1 cellular context compared by ENCODE assay signal in the genomic region with DNA sequence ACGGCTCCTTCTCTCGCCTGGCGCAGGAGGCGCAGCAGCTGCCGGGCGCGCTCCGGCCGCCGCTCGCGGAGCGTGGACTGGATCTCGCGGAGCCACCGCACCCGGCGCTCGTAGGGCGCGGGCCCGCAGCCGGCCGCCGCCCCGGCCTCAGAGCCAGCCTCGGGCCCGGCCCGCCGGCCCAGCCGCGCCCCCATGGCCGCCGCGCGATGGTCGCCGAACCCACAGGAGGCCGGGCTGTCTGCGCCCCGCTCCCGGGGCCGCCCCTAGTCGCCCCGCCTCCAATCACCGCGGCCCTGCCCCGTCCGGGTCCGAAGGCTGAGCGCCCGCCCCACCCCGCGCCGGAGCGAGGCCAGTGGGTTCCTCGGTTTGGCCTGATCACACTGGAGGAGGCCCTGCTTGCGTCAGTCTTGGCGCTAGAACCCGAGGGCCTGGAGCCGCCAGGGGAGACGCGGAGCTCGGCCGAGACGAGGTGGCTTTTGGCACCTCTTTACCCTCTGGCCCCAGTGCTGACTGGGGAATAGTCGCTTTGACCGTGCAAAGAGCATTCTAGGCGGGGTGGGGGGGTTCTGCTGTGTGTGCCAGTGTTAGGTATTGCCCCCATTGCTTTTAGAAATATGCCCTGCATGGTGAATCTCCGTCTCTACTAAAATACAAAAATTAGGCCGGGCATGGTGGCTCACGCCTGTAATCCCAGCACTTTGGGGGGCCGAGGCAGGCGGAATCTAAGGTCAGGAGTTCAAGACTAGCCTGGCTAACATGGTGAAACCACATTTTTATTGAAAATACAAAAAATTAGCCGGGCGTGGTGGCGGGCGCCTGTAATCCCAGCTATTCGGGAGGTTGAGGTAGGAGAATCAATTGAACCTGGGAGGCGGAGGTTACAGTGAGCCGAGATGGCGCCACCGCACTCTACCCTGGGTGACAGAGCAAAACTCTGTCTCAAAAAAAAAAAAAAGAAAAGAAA.
TF ChIP-seq lines count a peak whose summit lies in the region.

A gene with protein sequence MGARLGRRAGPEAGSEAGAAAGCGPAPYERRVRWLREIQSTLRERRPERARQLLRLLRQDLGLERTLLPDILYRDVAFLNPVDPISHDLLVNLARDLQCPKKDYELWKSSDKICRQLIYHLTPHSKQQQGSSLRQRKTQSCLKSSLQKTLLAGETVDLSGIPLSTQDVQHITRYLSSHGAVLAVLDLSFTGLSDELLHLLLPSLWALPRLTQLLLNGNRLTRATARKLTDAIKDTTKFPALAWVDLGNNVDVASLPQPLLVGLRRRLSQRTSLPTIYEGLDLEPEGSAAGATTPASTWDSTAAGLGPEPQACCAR (minus strand): TSS at position 228 of the 964 bp plus-strand sequence. CDS start 34 bp downstream, at position 194.

TF ChIP-seq in H1, 55 proteins besides CTCF, POLR2A, EP300 and RAD21 (continued from another document):
- TF ChIP-seq, protein P1, sequence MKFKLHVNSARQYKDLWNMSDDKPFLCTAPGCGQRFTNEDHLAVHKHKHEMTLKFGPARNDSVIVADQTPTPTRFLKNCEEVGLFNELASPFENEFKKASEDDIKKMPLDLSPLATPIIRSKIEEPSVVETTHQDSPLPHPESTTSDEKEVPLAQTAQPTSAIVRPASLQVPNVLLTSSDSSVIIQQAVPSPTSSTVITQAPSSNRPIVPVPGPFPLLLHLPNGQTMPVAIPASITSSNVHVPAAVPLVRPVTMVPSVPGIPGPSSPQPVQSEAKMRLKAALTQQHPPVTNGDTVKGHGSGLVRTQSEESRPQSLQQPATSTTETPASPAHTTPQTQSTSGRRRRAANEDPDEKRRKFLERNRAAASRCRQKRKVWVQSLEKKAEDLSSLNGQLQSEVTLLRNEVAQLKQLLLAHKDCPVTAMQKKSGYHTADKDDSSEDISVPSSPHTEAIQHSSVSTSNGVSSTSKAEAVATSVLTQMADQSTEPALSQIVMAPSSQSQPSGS (IDR thresholded peaks at IDR 0.05; ENCODE audit: low read length) = no peak
- TF ChIP-seq YY1 (IDR thresholded peaks at IDR 0.05; ENCODE audit: low read depth, low read length) (peak; percentile 63; the same call in 1 of the 2 replicates), CHD1 (IDR thresholded peaks at IDR 0.05; ENCODE audit: low read depth, low read length) (no peak), CEBPB (IDR thresholded peaks at IDR 0.05; ENCODE audit: low read depth, low read length) (no peak), SIRT6 (IDR thresholded peaks at IDR 0.05; ENCODE audit: low read length) (no peak), TEAD4 (IDR thresholded peaks at IDR 0.05; ENCODE audit: low read depth, low read length) (no peak), GABPA (IDR thresholded peaks at IDR 0.05; ENCODE audit: borderline replicate concordance, insufficient read depth, low read length) (no peak), SIN3A (conservative IDR thresholded peaks at IDR 0.05 in 1 of 2, IDR thresholded peaks at IDR 0.05 in 1 of 2; ENCODE audit: low read depth in 1 of 2, low read length in 2 of 2) (no peak), BACH1 (IDR thresholded peaks at IDR 0.05; ENCODE audit: low read length) (no peak; the same call in 1 of the 2 replicates), CREB1 (IDR thresholded peaks at IDR 0.05) (peak; percentile 41; the same call in 1 of the 2 replicates), BRCA1 (IDR thresholded peaks at IDR 0.05; ENCODE audit: low read depth, low read length) (no peak), TAF7 (optimal IDR thresholded peaks at IDR 0.05; ENCODE audit: borderline replicate concordance, low read depth, low read length) (peak; percentile 50)
- TF ChIP-seq, protein P2, sequence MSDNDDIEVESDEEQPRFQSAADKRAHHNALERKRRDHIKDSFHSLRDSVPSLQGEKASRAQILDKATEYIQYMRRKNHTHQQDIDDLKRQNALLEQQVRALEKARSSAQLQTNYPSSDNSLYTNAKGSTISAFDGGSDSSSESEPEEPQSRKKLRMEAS (IDR thresholded peaks at IDR 0.05) = 0 out of 2 replicates have a peak, but pooled peaks have one; percentile 10
- TF ChIP-seq, protein P3, sequence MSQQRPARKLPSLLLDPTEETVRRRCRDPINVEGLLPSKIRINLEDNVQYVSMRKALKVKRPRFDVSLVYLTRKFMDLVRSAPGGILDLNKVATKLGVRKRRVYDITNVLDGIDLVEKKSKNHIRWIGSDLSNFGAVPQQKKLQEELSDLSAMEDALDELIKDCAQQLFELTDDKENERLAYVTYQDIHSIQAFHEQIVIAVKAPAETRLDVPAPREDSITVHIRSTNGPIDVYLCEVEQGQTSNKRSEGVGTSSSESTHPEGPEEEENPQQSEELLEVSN (IDR thresholded peaks at IDR 0.05) = 0 out of 2 replicates have a peak, but pooled peaks have one; percentile 33
